ENCODE assay signal across 8 cellular contexts in the genomic region with DNA sequence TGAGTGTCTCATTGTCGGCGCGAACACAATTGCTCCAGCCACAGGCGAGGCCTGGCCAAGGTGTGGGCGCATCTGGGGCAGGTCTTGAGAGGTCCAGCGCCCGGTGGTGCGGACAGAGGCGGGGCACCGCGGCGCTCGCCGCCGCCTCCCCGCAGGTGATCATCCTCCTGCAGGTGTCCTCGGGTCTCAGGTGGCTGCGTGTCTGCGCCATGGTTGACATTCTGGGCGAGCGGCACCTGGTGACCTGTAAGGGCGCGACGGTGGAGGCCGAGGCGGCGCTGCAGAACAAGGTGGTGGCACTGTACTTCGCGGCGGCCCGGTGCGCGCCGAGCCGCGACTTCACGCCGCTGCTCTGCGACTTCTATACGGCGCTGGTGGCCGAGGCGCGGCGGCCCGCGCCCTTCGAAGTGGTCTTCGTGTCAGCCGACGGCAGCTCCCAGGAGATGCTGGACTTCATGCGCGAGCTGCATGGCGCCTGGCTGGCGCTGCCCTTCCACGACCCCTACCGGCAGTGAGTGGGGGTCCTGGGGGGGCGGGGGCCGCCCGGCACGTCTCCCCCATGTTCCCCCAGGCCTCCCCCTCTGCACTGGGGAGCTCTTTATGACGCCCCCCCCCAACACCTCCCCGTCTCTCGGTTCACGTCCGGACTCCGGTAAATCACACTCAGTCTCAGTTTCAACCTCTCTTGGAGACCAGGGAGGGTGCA. TPM values are rescaled to one million over a fixed set of nuclear protein-coding genes. Genes with fewer than 3 reads are reported as not detected.
A peak's percentile ranks its signal among the peaks of the same experiment; 100 is the strongest.
DNase-seq lines count a peak whose midpoint lies in the region; ATAC-seq, FAIRE-seq and TF ChIP-seq lines count a peak whose summit lies in the region.

No MANE protein-coding gene starts in this region.

- H3K9ac ChIP-seq in GM12878 (ENCODE audit: control insufficient read depth, insufficient read depth, low read length), result no peak overlapping the region

- H3K27me3 ChIP-seq in GM12878 (replicated peaks in 1 of 2; ENCODE audit: control insufficient read depth in 2 of 2, insufficient read depth in 2 of 2, low read length in 1 of 2) (peaks cover 0 to 2% of the 10 kb centered on the region in 2 experiments; a peak in 3 of 4 replicates), tibial artery (no peaks in the 10 kb centered on the region)

- no peak overlapping the region for H2AFZ ChIP-seq in GM12878 (ENCODE audit: control insufficient read depth, low read depth, low read length)

- CTCF ChIA-PET in GM12878 (lab: Yijun Ruan, JAX), result no interaction called here

- no peak for TF ChIP-seq EP300 in GM12878 (IDR thresholded peaks at IDR 0.05; ENCODE audit: borderline replicate concordance in 1 of 2, control insufficient read depth in 1 of 2, low read depth in 2 of 2, low read length in 2 of 2)

- no peak for FAIRE-seq in GM12878 (lab: Jason Lieb, UNC)

- BruUV-seq in GM12878 (replicated peaks; lab: Mats Ljungman, UMichigan), result no TSS peak

- ATAC-seq in GM12878, result no peak
- peak; percentile 7 for ATAC-seq in left lobe of liver

- RAD21 ChIA-PET in GM12878 (lab: Charles Lee; ENCODE audit: unreplicated experiment), result interaction anchor here (0.6 kb wide), 1 partner anchor 48 kb away, joined by 4 read pairs; no protein-coding TSS in a partner anchor

- H3K4me3 ChIP-seq in GM12878 (no peak overlapping the region), tibial artery (peak overlapping the region; percentile 69 to 75)

- DNase-seq in stimulated activated CD4-positive, alpha-beta T cell treated with anti-CD3 and anti-CD28 coated beads, Interleukin-12 subunit alpha, Interleukin-12 subunit beta, amount 100 ng/mL, for 4 hours, result peak; percentile 22
- no peak for DNase-seq in stimulated activated CD4-positive, alpha-beta T cell treated with anti-CD3 and anti-CD28 coated beads, Interleukin-2, amount 100 ng/mL, for 48 hours
- no peak for DNase-seq in GM12878 (ENCODE audit: low read depth, low spot score)
- no peak for DNase-seq in left lobe of liver (ENCODE audit: low spot score)
- no peak for DNase-seq in tibial artery
- no peak for DNase-seq in AG08395 (ENCODE audit: low spot score)
- no peak for DNase-seq in AG20443 (ENCODE audit: low spot score)
- DNase-seq in SK-N-DZ (ENCODE audit: low spot score), result no peak

- in situ Hi-C loops in GM12878 (cut with MboI), result no loop called here

- H3K4me2 ChIP-seq in GM12878 (ENCODE audit: control insufficient read depth, insufficient read depth), result peak overlapping the region; percentile 62

- TF ChIP-seq CTCF in GM12878 (IDR thresholded peaks at IDR 0.05 in 2 of 3, conservative IDR thresholded peaks at IDR 0.05 in 1 of 3; ENCODE audit: control insufficient read depth in 2 of 3, extremely low read depth in 1 of 3, insufficient read depth in 1 of 3, low read depth in 3 of 3, low read length in 3 of 3) (no peak), tibial artery (IDR thresholded peaks at IDR 0.05) (no peak)

- H3K79me2 ChIP-seq in GM12878 (ENCODE audit: control insufficient read depth, insufficient read depth, low read length), result no peaks in the 10 kb centered on the region

- H3K27ac ChIP-seq in GM12878 (ENCODE audit: control insufficient read depth, insufficient read depth) (no peak overlapping the region), tibial artery (peak overlapping the region; percentile 91 to 94)

- H3K36me3 ChIP-seq in GM12878 (ENCODE audit: control insufficient read depth in 2 of 2, insufficient read depth in 2 of 2, low read length in 1 of 2) (no peaks in the 10 kb centered on the region), tibial artery (no peaks in the 10 kb centered on the region)

- intact Hi-C loops in GM12878 (cut with micrococcal nuclease; ENCODE audit: unreplicated experiment), result no loop called here
- intact Hi-C loops in tibial artery (cut with DNase I; ENCODE audit: low total_unique reads), result loop anchor here (2.0 to 10.0 kb wide), 2 partner anchors 147 to 469 kb away; a partner anchor contains a TSS

- SMC1A ChIA-PET in GM12878 (lab: Charles Lee; ENCODE audit: uncharacterized antibody, unreplicated experiment), result no interaction called here

- H3K4me1 ChIP-seq in GM12878 (ENCODE audit: control insufficient read depth, insufficient read depth, low read length), result no peaks in the 10 kb centered on the region
- H3K4me1 ChIP-seq in tibial artery, result peaks cover 0 to 44% (median 39%) of the 10 kb centered on the region in 4 donors

- H4K20me1 ChIP-seq in GM12878 (ENCODE audit: control insufficient read depth, insufficient read depth), result no peaks in the 10 kb centered on the region

- POLR2A ChIA-PET in GM12878 (lab: Charles Lee), result no interaction called here

- TF ChIP-seq RAD21 in GM12878 (IDR thresholded peaks at IDR 0.05; ENCODE audit: insufficient read depth, low read depth, low read length), result no peak

- WGBS in GM12878 (ENCODE audit: insufficient coverage, insufficient replicate concordance, low lambda C conversion rate, missing lambda C conversion rate), result 21% methylated on average over 52 of the region's 67 CpGs

- H3K9me3 ChIP-seq in GM12878 (replicated peaks; ENCODE audit: control insufficient read depth, insufficient read depth, low read length) (no peaks in the 10 kb centered on the region), tibial artery (no peaks in the 10 kb centered on the region)

- TF ChIP-seq POLR2A in GM12878 (IDR thresholded peaks at IDR 0.05; ENCODE audit: low read depth, low read length), result no peak

TF ChIP-seq in GM12878, 131 proteins besides CTCF, POLR2A, EP300 and RAD21 (continues in another document):
- no peak for TF ChIP-seq CBFB (IDR thresholded peaks at IDR 0.05; ENCODE audit: low read depth)
- TF ChIP-seq DPF2 (IDR thresholded peaks at IDR 0.05), result no peak
- TF ChIP-seq NFYA (IDR thresholded peaks at IDR 0.05; ENCODE audit: borderline replicate concordance, low read depth, low read length), result no peak
- no peak for TF ChIP-seq BHLHE40 (IDR thresholded peaks at IDR 0.05; ENCODE audit: borderline replicate concordance in 1 of 2, low read depth in 2 of 2, low read length in 1 of 2)
- no peak for TF ChIP-seq KAT2A (conservative IDR thresholded peaks at IDR 0.05; ENCODE audit: control insufficient read depth, low read depth, low read length)
- TF ChIP-seq NR2C2 (IDR thresholded peaks at IDR 0.05; ENCODE audit: borderline replicate concordance, control insufficient read depth, insufficient read length, low read depth), result no peak
- TF ChIP-seq, protein P1, sequence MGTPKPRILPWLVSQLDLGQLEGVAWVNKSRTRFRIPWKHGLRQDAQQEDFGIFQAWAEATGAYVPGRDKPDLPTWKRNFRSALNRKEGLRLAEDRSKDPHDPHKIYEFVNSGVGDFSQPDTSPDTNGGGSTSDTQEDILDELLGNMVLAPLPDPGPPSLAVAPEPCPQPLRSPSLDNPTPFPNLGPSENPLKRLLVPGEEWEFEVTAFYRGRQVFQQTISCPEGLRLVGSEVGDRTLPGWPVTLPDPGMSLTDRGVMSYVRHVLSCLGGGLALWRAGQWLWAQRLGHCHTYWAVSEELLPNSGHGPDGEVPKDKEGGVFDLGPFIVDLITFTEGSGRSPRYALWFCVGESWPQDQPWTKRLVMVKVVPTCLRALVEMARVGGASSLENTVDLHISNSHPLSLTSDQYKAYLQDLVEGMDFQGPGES (IDR thresholded peaks at IDR 0.05), result no peak
- TF ChIP-seq BRCA1 (IDR thresholded peaks at IDR 0.05; ENCODE audit: low read depth, low read length), result no peak
- TF ChIP-seq HDGF (IDR thresholded peaks at IDR 0.05), result no peak

RNA-seq across cellular contexts. Expression of a gene that starts 0.4 kb away (rescaled TPM):
- total RNA-seq in GM12878 (2013; cell fraction: nucleolus; rRNA removed), result not detected in 2 replicates
- total RNA-seq in GM12878 (2014; rRNA removed), result not detected in 2 replicates
- total RNA-seq in GM12878 (2014; rRNA removed; fragmentation: Illumina TruSeq; extraction: Trizol), result not detected in 2 replicates
- not detected in 2 replicates for total RNA-seq in GM12878 (2021)
- not detected for polyA plus RNA-seq in GM12878 (2011; ENCODE audit: low read depth)
- polyA plus RNA-seq in GM12878 (2011; rRNA removed), result not detected in 2 replicates
- polyA plus RNA-seq in GM12878 (2011; cell fraction: cytosol; rRNA removed), result not detected in 2 replicates
- polyA plus RNA-seq in GM12878 (2011; cell fraction: nucleus; rRNA removed), result not detected in 2 replicates
- not detected in 2 replicates for polyA plus RNA-seq in GM12878 (2012)
- not detected in 2 replicates for polyA plus RNA-seq in GM12878 (2014; fragmentation: Illumina TruSeq; extraction: Trizol)
- polyA plus RNA-seq in GM12878 (2014; fragmentation: Nextera tagmentation; extraction: Ambion mirVana), result not detected
- polyA plus RNA-seq in GM12878 (2014; rRNA removed), result not detected in 2 replicates
- not detected for polyA plus RNA-seq in GM12878 (2016; fragmentation: Nextera tagmentation; extraction: Ambion mirVana)
- not detected in 2 replicates for polyA minus RNA-seq in GM12878 (2011; rRNA and poly(A)+ RNA removed)
- not detected in 2 replicates for polyA minus RNA-seq in GM12878 (2011; cell fraction: cytosol; rRNA and poly(A)+ RNA removed)
- polyA minus RNA-seq in GM12878 (2011; cell fraction: nucleus; rRNA and poly(A)+ RNA removed), result not detected in 2 replicates
- not detected for total RNA-seq in left lobe of liver
- 0.16 TPM in 1 of 2 replicates, not detected in the other for polyA plus RNA-seq in SK-N-DZ (2014; cell fraction: cytosol; rRNA removed)
- polyA plus RNA-seq in SK-N-DZ (2014; cell fraction: nucleus; rRNA removed), result not detected in 2 replicates
